In genomic region chr5:80269991-80270438, GRCh38 we compare ENCODE assay signal across 1 cellular context.
TF ChIP-seq lines count a peak whose summit lies in the region.

No MANE protein-coding gene starts in this region.

TF ChIP-seq in H1, 55 proteins besides CTCF, POLR2A, EP300 and RAD21:
- TF ChIP-seq ASH2L (IDR thresholded peaks at IDR 0.05; ENCODE audit: low read length), result no peak
- no peak for TF ChIP-seq CHD1 (IDR thresholded peaks at IDR 0.05; ENCODE audit: low read depth, low read length)
- TF ChIP-seq KDM5A (IDR thresholded peaks at IDR 0.05; ENCODE audit: low read length), result no peak
- no peak for TF ChIP-seq POLR2AphosphoS5 (IDR thresholded peaks at IDR 0.05; ENCODE audit: low read depth, low read length)
